In genomic region chr16:66551362-66551761, GRCh38 we compare ENCODE assay signal across 8 cellular contexts. TPM values are rescaled to one million over a fixed set of nuclear protein-coding genes. Genes with fewer than 3 reads are reported as not detected.
DNase-seq lines count a peak whose midpoint lies in the region; ATAC-seq and TF ChIP-seq lines count a peak whose summit lies in the region.

No MANE protein-coding gene starts in this region.

- no peaks in the 10 kb centered on the region for H3K9me3 ChIP-seq in IMR-90 (ENCODE audit: control insufficient read depth, insufficient read depth, low read length)

- peak; percentile 12; the same call in 1 of the 2 replicates for TF ChIP-seq CTCF in IMR-90 (conservative IDR thresholded peaks at IDR 0.05; ENCODE audit: low read depth, low read length)

- H2BK15ac ChIP-seq in IMR-90 (ENCODE audit: low read depth, low read length), result peak overlapping the region; percentile 39; the same call in 1 of the 3 replicates

- H2AFZ ChIP-seq in IMR-90 (replicated peaks; ENCODE audit: low read length, poor library complexity), result peak overlapping the region; percentile 54

- CTCF ChIA-PET in IMR-90 (lab: Yijun Ruan, JAX), result interaction anchor here (0.6 to 1.0 kb wide), 2 partner anchors 22 to 99 kb away, joined by 4 read pairs; no protein-coding TSS in a partner anchor

- 0 out of 2 replicates have a peak overlapping the region, but pooled peaks have one; percentile 13 for H3K14ac ChIP-seq in IMR-90 (replicated peaks; ENCODE audit: low read depth, low read length)

- peaks cover 54 to 64% of the 10 kb centered on the region in 2 experiments for H3K79me1 ChIP-seq in IMR-90 (ENCODE audit: low read depth in 1 of 2, low read length in 2 of 2)

- no peak overlapping the region for H3K9ac ChIP-seq in IMR-90 (ENCODE audit: low read depth, low read length)

- POLR2A ChIA-PET in IMR-90 (lab: Charles Lee; ENCODE audit: unreplicated experiment), result no interaction called here

- peak overlapping the region; percentile 90 for H2AK5ac ChIP-seq in IMR-90 (ENCODE audit: low read depth, low read length)

- no peaks in the 10 kb centered on the region for H3K9me3 Mint-ChIP-seq in activated naive CD8-positive, alpha-beta T cell treated with anti-CD3 and anti-CD28 coated beads, Interleukin-2, amount 50 U/mL, for 24 hours

- no TSS peak for BruUV-seq in IMR-90 (replicated peaks; lab: Mats Ljungman, UMichigan)

- H3K56ac ChIP-seq in IMR-90 (ENCODE audit: extremely low read depth, insufficient read depth, low read length), result no peak overlapping the region

- peaks cover 16% of the 10 kb centered on the region; the same call in 1 of the 2 replicates for H3K9me1 ChIP-seq in IMR-90 (ENCODE audit: insufficient read depth, low read length)

- H3K36me3 Mint-ChIP-seq in activated naive CD8-positive, alpha-beta T cell treated with anti-CD3 and anti-CD28 coated beads, Interleukin-2, amount 50 U/mL, for 24 hours (ENCODE audit: low read depth), result peaks cover 32% of the 10 kb centered on the region

- no peak overlapping the region for H3K4me2 ChIP-seq in IMR-90 (ENCODE audit: low read depth, low read length)

- peak overlapping the region; percentile 98 to 100 for H4K8ac ChIP-seq in IMR-90 (ENCODE audit: low read depth in 2 of 2, low read length in 2 of 2)

- H3K36me3 ChIP-seq in IMR-90 (ENCODE audit: control insufficient read depth, insufficient read depth, low read length), result peaks cover 2% of the 10 kb centered on the region; the same call in 1 of the 2 replicates

- no peak for TF ChIP-seq POLR2A in IMR-90 (IDR thresholded peaks at IDR 0.05; ENCODE audit: low read depth, low read length)

- no peak overlapping the region for H2BK5ac ChIP-seq in IMR-90 (ENCODE audit: low read depth, low read length, poor library complexity, severe bottlenecking)

- peaks cover 78% of the 10 kb centered on the region for H3K4me1 Mint-ChIP-seq in activated naive CD8-positive, alpha-beta T cell treated with anti-CD3 and anti-CD28 coated beads, Interleukin-2, amount 50 U/mL, for 24 hours

- no peak for ATAC-seq in IMR-90 (ENCODE audit: low read depth)
- ATAC-seq in SK-N-SH treated with all-trans-retinoic acid at 6 μM for 48 hours, result peak; percentile 25
- ATAC-seq in activated naive CD8-positive, alpha-beta T cell treated with anti-CD3 and anti-CD28 coated beads, Interleukin-2, amount 50 U/mL, for 24 hours, result peak; percentile 53
- no peak for ATAC-seq in HG03342 (IDR thresholded peaks at IDR 0.05; ENCODE audit: unreplicated experiment)

- H4K20me1 ChIP-seq in IMR-90 (ENCODE audit: insufficient read depth, low read length), result no peaks in the 10 kb centered on the region

- no peak for TF ChIP-seq RAD21 in IMR-90 (IDR thresholded peaks at IDR 0.05; ENCODE audit: low read length)

- peak overlapping the region; percentile 99 for H3K27ac Mint-ChIP-seq in activated naive CD8-positive, alpha-beta T cell treated with anti-CD3 and anti-CD28 coated beads, Interleukin-2, amount 50 U/mL, for 24 hours

- H3K27me3 ChIP-seq in IMR-90 (ENCODE audit: control insufficient read depth, insufficient read depth, low read length), result no peaks in the 10 kb centered on the region

- H3K4me3 ChIP-seq in IMR-90 (ENCODE audit: insufficient read depth, low read depth, low read length), result no peak overlapping the region

- H3K4ac ChIP-seq in IMR-90 (ENCODE audit: low read depth, low read length), result peak overlapping the region; percentile 98

- peak overlapping the region; percentile 32 for H4K91ac ChIP-seq in IMR-90 (ENCODE audit: insufficient read depth, low read depth, low read length)

- peak overlapping the region; percentile 94; the same call in 1 of the 2 replicates for H3K23ac ChIP-seq in IMR-90 (ENCODE audit: low read depth, low read length)

- H3K18ac ChIP-seq in IMR-90 (ENCODE audit: low read depth, low read length), result no peak overlapping the region

- peaks cover 2% of the 10 kb centered on the region for H3K27me3 Mint-ChIP-seq in activated naive CD8-positive, alpha-beta T cell treated with anti-CD3 and anti-CD28 coated beads, Interleukin-2, amount 50 U/mL, for 24 hours

- H4K5ac ChIP-seq in IMR-90 (ENCODE audit: low read depth, low read length), result peak overlapping the region; percentile 82

- peaks cover 7% of the 10 kb centered on the region for H3K4me1 ChIP-seq in IMR-90 (ENCODE audit: control insufficient read depth, insufficient read depth, low read length)

- no peak overlapping the region for H3K27ac ChIP-seq in IMR-90 (ENCODE audit: insufficient read depth, low read length)

- peak overlapping the region; percentile 92 for H3K4me3 Mint-ChIP-seq in activated naive CD8-positive, alpha-beta T cell treated with anti-CD3 and anti-CD28 coated beads, Interleukin-2, amount 50 U/mL, for 24 hours

- in situ Hi-C loops in IMR-90 (cut with MboI; ENCODE audit: low sequenced_read_pairs), result loop anchor here (5.0 kb wide), 1 partner anchor 51 kb away; the partner anchor contains the start of gene CMTM3

- peak; percentile 15 for DNase-seq in DMS53 treated with DMSO at 0.1 percent for 48 hours (lab: John Stamatoyannopoulos, UW; ENCODE audit: unreplicated experiment)
- peak; percentile 9 for DNase-seq in IMR-90
- DNase-seq in activated naive CD8-positive, alpha-beta T cell treated with anti-CD3 and anti-CD28 coated beads, Interleukin-2, amount 50 U/mL, for 24 hours, result peak; percentile 65
- DNase-seq in iris pigment epithelial cell (ENCODE audit: low read depth), result peak; percentile 23
- peak; percentile 22 to 49 (median 48) for DNase-seq in stimulated activated CD4-positive, alpha-beta T cell treated with anti-CD3 and anti-CD28 coated beads, TNF-alpha, amount 100 ng/mL, for 48 hours (ENCODE audit: low read depth in 3 of 3)
- no peak for DNase-seq in cortex of kidney (lab: John Stamatoyannopoulos, UW)

- WGBS in IMR-90 (ENCODE audit: extremely low coverage in 2 of 2, insufficient read length in 1 of 2), 2 experiments, result no CpG with 5 or more reads among the region's 6 CpGs

- H2BK20ac ChIP-seq in IMR-90 (ENCODE audit: low read depth, low read length), result no peak overlapping the region

- H2AK9ac ChIP-seq in IMR-90 (replicated peaks; ENCODE audit: low read depth, low read length, poor library complexity), result peak overlapping the region; percentile 95

- intact Hi-C loops in IMR-90 (cut with micrococcal nuclease), result no loop called here

- dilution Hi-C loops in IMR-90 (cut with HindIII; ENCODE audit: low sequenced_read_pairs, unreplicated experiment), result no loop called here

- H2BK120ac ChIP-seq in IMR-90 (ENCODE audit: low read depth, low read length), result peak overlapping the region; percentile 36; the same call in 1 of the 2 replicates

TF ChIP-seq in IMR-90, 13 proteins besides CTCF, POLR2A, EP300 and RAD21 (continues in another document):
- TF ChIP-seq, protein P1, sequence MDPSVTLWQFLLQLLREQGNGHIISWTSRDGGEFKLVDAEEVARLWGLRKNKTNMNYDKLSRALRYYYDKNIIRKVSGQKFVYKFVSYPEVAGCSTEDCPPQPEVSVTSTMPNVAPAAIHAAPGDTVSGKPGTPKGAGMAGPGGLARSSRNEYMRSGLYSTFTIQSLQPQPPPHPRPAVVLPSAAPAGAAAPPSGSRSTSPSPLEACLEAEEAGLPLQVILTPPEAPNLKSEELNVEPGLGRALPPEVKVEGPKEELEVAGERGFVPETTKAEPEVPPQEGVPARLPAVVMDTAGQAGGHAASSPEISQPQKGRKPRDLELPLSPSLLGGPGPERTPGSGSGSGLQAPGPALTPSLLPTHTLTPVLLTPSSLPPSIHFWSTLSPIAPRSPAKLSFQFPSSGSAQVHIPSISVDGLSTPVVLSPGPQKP (IDR thresholded peaks at IDR 0.05; ENCODE audit: borderline replicate concordance, low read depth, low read length), result no peak
- TF ChIP-seq BHLHE40 (IDR thresholded peaks at IDR 0.05; ENCODE audit: low read depth, low read length) (no peak), MXI1 (IDR thresholded peaks at IDR 0.05; ENCODE audit: borderline replicate concordance, low read depth, low read length) (no peak), MAFK (IDR thresholded peaks at IDR 0.05; ENCODE audit: low read depth, low read length) (peak; percentile 79)

TF ChIP-seq in SK-N-SH treated with all-trans-retinoic acid at 6 μM for 48 hours, 23 proteins besides CTCF, POLR2A, EP300 and RAD21:
- TF ChIP-seq GLIS3 (CRISPR knock-in tag; IDR thresholded peaks at IDR 0.05), result no peak
- TF ChIP-seq RARB (CRISPR knock-in tag; IDR thresholded peaks at IDR 0.05), result no peak
- no peak for TF ChIP-seq ZNF8 (CRISPR knock-in tag; IDR thresholded peaks at IDR 0.05)
- no peak for TF ChIP-seq ZNF70 (CRISPR knock-in tag; IDR thresholded peaks at IDR 0.05)

RNA-seq across cellular contexts. Expression of gene CKLF, which starts 1.0 kb away (rescaled TPM):
- 60.8 and 66.7 TPM in 2 replicates for total RNA-seq in IMR-90 (2012; rRNA removed)
- 92.2 and 102 TPM in 2 replicates for polyA plus RNA-seq in IMR-90 (2012; rRNA removed)
- 87.1 and 119 TPM in 2 replicates for polyA plus RNA-seq in IMR-90 (2012; cell fraction: cytosol; rRNA removed)
- polyA plus RNA-seq in IMR-90 (2012; cell fraction: nucleus; rRNA removed; ENCODE audit: low replicate concordance), result 15.6 and 33.4 TPM in 2 replicates

RNA-seq across cellular contexts. Expression of gene TK2, which starts 1.4 kb away (rescaled TPM):
- 16.5 and 20.0 TPM in 2 replicates for total RNA-seq in IMR-90 (2012; rRNA removed)
- 12.6 and 14.7 TPM in 2 replicates for polyA plus RNA-seq in IMR-90 (2012; rRNA removed)
- 8.9 and 10.2 TPM in 2 replicates for polyA plus RNA-seq in IMR-90 (2012; cell fraction: cytosol; rRNA removed)
- 19.2 and 37.2 TPM in 2 replicates for polyA plus RNA-seq in IMR-90 (2012; cell fraction: nucleus; rRNA removed; ENCODE audit: low replicate concordance)

RNA-seq across cellular contexts. Expression of gene CMTM1, which starts 14.9 kb away (rescaled TPM):
- 0.54 and 1.7 TPM in 2 replicates for total RNA-seq in IMR-90 (2012; rRNA removed)
- 1.8 and 2.1 TPM in 2 replicates for polyA plus RNA-seq in IMR-90 (2012; rRNA removed)
- 0.40 and 1.2 TPM in 2 replicates for polyA plus RNA-seq in IMR-90 (2012; cell fraction: cytosol; rRNA removed)
- polyA plus RNA-seq in IMR-90 (2012; cell fraction: nucleus; rRNA removed; ENCODE audit: low replicate concordance), result 0.95 and 0.96 TPM in 2 replicates

RNA-seq across cellular contexts. Expression of gene CMTM2, which starts 27.9 kb away (rescaled TPM):
- not detected in 2 replicates for total RNA-seq in IMR-90 (2012; rRNA removed)
- not detected in 2 replicates for polyA plus RNA-seq in IMR-90 (2012; rRNA removed)
- polyA plus RNA-seq in IMR-90 (2012; cell fraction: cytosol; rRNA removed), result not detected in 2 replicates
- polyA plus RNA-seq in IMR-90 (2012; cell fraction: nucleus; rRNA removed; ENCODE audit: low replicate concordance), result 0.10 and 0.12 TPM in 2 replicates

RNA-seq across cellular contexts. Expression of gene CMTM3, which starts 53.1 kb away (rescaled TPM):
- 4.5 and 4.7 TPM in 2 replicates for total RNA-seq in IMR-90 (2012; rRNA removed)
- 34.6 and 35.5 TPM in 2 replicates for polyA plus RNA-seq in IMR-90 (2012; rRNA removed)
- polyA plus RNA-seq in IMR-90 (2012; cell fraction: cytosol; rRNA removed), result 14.5 and 50.4 TPM in 2 replicates
- polyA plus RNA-seq in IMR-90 (2012; cell fraction: nucleus; rRNA removed; ENCODE audit: low replicate concordance), result 32.0 and 33.9 TPM in 2 replicates

Comparison
In these comparisons a context has a peak if more than half of its experiments do, and no peak if none do; other contexts are left out.
1. ATAC-seq: peak in SK-N-SH treated with all-trans-retinoic acid at 6 μM for 48 hours (single experiment) and activated naive CD8-positive, alpha-beta T cell treated with anti-CD3 and anti-CD28 coated beads, Interleukin-2, amount 50 U/mL, for 24 hours (single experiment); none in IMR-90 (single experiment) and HG03342 (single experiment).